ENCODE assay signal across 1 cellular context in the genomic region with DNA sequence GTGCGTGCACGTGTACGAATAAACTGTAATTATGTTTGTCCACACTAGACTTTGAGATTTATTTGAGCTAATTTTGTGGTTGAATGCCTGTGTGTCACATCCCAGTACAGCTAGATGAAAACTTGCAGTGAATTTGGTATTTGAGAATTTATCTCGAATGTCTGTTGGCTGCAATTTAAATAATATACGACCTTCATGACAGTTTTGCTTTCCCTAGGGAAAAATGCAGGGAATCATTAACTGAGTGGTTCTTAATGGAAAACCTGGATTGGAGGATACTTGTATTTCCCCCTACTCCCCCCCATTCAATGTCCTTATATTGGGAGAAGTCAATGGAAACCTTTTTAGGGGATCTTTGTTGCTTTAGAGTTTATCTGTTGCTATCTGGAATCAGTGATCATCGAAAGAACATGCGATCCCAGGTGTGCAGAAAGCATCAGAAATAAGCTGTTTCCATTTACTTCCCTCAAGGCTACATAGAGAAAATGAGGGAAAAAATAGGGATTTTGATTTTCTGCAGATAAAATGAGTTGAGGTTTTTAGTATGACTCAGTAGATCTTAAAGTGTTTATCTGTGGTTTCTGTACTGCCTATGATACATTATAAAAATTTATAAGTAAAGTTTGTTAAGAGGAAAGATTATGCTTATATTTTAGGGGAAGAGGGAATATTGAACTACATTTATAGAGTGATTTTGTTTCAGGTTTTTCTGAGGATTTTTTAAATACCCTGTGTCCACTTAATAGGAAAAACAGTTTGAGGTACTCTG.
TF ChIP-seq lines count a peak whose summit lies in the region.

No MANE protein-coding gene starts in this region.

TF ChIP-seq in HEK293, 187 proteins besides CTCF, POLR2A, EP300 and RAD21:
- TF ChIP-seq, protein P1, sequence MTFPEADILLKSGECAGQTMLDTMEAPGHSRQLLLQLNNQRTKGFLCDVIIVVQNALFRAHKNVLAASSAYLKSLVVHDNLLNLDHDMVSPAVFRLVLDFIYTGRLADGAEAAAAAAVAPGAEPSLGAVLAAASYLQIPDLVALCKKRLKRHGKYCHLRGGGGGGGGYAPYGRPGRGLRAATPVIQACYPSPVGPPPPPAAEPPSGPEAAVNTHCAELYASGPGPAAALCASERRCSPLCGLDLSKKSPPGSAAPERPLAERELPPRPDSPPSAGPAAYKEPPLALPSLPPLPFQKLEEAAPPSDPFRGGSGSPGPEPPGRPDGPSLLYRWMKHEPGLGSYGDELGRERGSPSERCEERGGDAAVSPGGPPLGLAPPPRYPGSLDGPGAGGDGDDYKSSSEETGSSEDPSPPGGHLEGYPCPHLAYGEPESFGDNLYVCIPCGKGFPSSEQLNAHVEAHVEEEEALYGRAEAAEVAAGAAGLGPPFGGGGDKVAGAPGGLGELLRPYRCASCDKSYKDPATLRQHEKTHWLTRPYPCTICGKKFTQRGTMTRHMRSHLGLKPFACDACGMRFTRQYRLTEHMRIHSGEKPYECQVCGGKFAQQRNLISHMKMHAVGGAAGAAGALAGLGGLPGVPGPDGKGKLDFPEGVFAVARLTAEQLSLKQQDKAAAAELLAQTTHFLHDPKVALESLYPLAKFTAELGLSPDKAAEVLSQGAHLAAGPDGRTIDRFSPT (tag by site-specific recombination; IDR thresholded peaks at IDR 0.05): peak; percentile 23; the same call in 1 of the 2 replicates
- TF ChIP-seq PRDM1 (tag by site-specific recombination; IDR thresholded peaks at IDR 0.05) (peak; percentile 82), ZBTB17 (tag by site-specific recombination; IDR thresholded peaks at IDR 0.05) (0 out of 2 replicates have a peak, but pooled peaks have one; percentile 25), IKZF3 (tag by site-specific recombination; IDR thresholded peaks at IDR 0.05) (peak; percentile 82), SP7 (tag by site-specific recombination; IDR thresholded peaks at IDR 0.05) (peak; percentile 85), ZEB2 (tag by site-specific recombination; IDR thresholded peaks at IDR 0.05) (0 out of 2 replicates have a peak, but pooled peaks have one; percentile 25), MZF1 (tag by site-specific recombination; IDR thresholded peaks at IDR 0.05; ENCODE audit: borderline replicate concordance) (0 out of 2 replicates have a peak, but pooled peaks have one; percentile 38), ZNF366 (tag by site-specific recombination; conservative IDR thresholded peaks at IDR 0.05) (0 out of 2 replicates have a peak, but pooled peaks have one; percentile 16)
- TF ChIP-seq, protein P2, sequence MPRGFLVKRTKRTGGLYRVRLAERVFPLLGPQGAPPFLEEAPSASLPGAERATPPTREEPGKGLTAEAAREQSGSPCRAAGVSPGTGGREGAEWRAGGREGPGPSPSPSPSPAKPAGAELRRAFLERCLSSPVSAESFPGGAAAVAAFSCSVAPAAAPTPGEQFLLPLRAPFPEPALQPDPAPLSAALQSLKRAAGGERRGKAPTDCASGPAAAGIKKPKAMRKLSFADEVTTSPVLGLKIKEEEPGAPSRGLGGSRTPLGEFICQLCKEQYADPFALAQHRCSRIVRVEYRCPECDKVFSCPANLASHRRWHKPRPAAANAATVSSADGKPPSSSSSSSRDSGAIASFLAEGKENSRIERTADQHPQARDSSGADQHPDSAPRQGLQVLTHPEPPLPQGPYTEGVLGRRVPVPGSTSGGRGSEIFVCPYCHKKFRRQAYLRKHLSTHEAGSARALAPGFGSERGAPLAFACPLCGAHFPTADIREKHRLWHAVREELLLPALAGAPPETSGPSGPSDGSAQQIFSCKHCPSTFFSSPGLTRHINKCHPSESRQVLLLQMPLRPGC (tag by site-specific recombination; IDR thresholded peaks at IDR 0.05): peak; percentile 38; the same call in 1 of the 2 replicates
